Comparison of ENCODE assay signal across 29 cellular contexts in genomic region chr1:56968878-56969495, GRCh38. TPM values are rescaled to one million over a fixed set of nuclear protein-coding genes. Genes with fewer than 3 reads are reported as not detected.
"Had no signal": no experiment of that assay in that cellular context is flagged by ENCODE, and none has a peak within 500 bp of the region (broad histone marks: within the 10 kb centered on the region; RNA-seq: fewer than 3 reads in every experiment).

No MANE protein-coding gene starts in this region.

- H3K27ac ChIP-seq: brain microvascular endothelial cell, heart left ventricle, lower lobe of right lung, skin epidermis, thyroid gland, upper lobe of left lung, vagina had no signal

- H3K36me3 ChIP-seq: brain microvascular endothelial cell, heart left ventricle, lower lobe of right lung, thyroid gland, upper lobe of left lung, vagina had no signal

- ATAC-seq: activated T-cell treated with anti-CD3 and anti-CD28 coated beads, Interleukin-2, amount 50 U/mL, for 4 hours; activated T-helper 17 cell treated with anti-CD3 and anti-CD28 coated beads, Interleukin-2, amount 50 U/mL, for 72 hours; heart left ventricle; sciatic nerve; stimulated activated memory B cell treated with anti-CD40 and anti-IgM and Interleukin-4, amounts not matched to agents 10 μg/mL and 1 μg/mL and 100 μg/mL, for 72 hours; stimulated activated naive CD8-positive, alpha-beta T cell treated with anti-CD3 and anti-CD28 coated beads, Interleukin-15, amount 100 ng/mL, for 72 hours had no signal

- H3K9me3 ChIP-seq: lower lobe of right lung, thyroid gland, upper lobe of left lung, vagina had no signal

- H3K27me3 ChIP-seq: brain microvascular endothelial cell, heart left ventricle, thyroid gland, upper lobe of left lung, vagina had no signal

- H3K4me1 ChIP-seq: heart left ventricle, lower lobe of right lung, upper lobe of left lung, vagina had no signal

- DNase-seq: activated CD4-positive, alpha-beta T cell treated with anti-CD3 and anti-CD28 coated beads, Interleukin-2, amount 10 ng/mL, durations not matched to agents 24 days and 14 days; activated CD4-positive, CD25-positive, alpha-beta regulatory T cell treated with anti-CD3 and anti-CD28 coated beads, Interleukin-2, amount 50 U/mL, for 72 hours; activated gamma-delta T cell treated with Interleukin-2 at 50 U/mL for 16 hours; activated naive CD4-positive, alpha-beta T cell treated with anti-CD3 and anti-CD28 coated beads, Interleukin-2, amount 50 U/mL, for 16 hours; activated T-cell treated with anti-CD3 and anti-CD28 coated beads, Interleukin-2, amount 50 U/mL, for 4 hours; amniotic stem cell; brain microvascular endothelial cell; hypothalamus; kidney; stimulated activated CD4-positive, alpha-beta T cell treated with anti-CD3 and anti-CD28 coated beads, Interleukin-4, amount 100 ng/mL, for 24 hours; stimulated activated naive CD8-positive, alpha-beta T cell treated with anti-CD3 and anti-CD28 coated beads, Interleukin-15, amount 100 ng/mL, for 72 hours; substantia nigra; T-helper 2 cell had no signal

- H3K4me3 ChIP-seq: heart left ventricle, lower lobe of right lung, skin epidermis, thyroid gland, upper lobe of left lung, vagina had no signal

- FAIRE-seq: astrocyte, kidney had no signal

RNA-seq across cellular contexts. Expression of gene C8B, which starts 3.2 kb away (rescaled TPM):
- total RNA-seq: activated CD4-positive, alpha-beta memory T cell treated with anti-CD3 and anti-CD28 coated beads for 36 hours; activated CD4-positive, alpha-beta T cell treated with anti-CD3 and anti-CD28 coated beads, Interleukin-2, amount 10 ng/mL, durations not matched to agents 24 days and 14 days; activated T-cell treated with anti-CD3 and anti-CD28 coated beads, Interleukin-2, amount 50 U/mL, for 4 hours; activated T-helper 17 cell treated with anti-CD3 and anti-CD28 coated beads, Interleukin-2, amount 50 U/mL, for 72 hours; astrocyte; endodermal cell; fibroblast of villous mesenchyme; heart left ventricle; kidney; osteoblast; posterior vena cava; sciatic nerve; thyroid gland; vagina had no signal
- polyA plus RNA-seq: heart left ventricle, immature natural killer cell had no signal
